ENCODE assay signal across 20 cellular contexts in genomic region chr2:65481961-65482360, GRCh38. TPM values are rescaled to one million over a fixed set of nuclear protein-coding genes. Genes with fewer than 3 reads are reported as not detected.
DNase-seq lines count a peak whose midpoint lies in the region; ATAC-seq, FAIRE-seq and TF ChIP-seq lines count a peak whose summit lies in the region.
"Had no signal": no experiment of that assay in that cellular context is flagged by ENCODE, and none has a peak within 500 bp of the region (broad histone marks: within the 10 kb centered on the region; RNA-seq: fewer than 3 reads in every experiment).

No MANE protein-coding gene starts in this region.

- 97% methylated on average over 2 of the region's 2 CpGs for WGBS in HepG2 (ENCODE audit: low lambda C conversion rate)
- no CpG with 5 or more reads among the region's 2 CpGs for whole genome bisulfite sequencing in right lobe of liver (ENCODE audit: insufficient coverage, low coverage, low lambda C conversion rate, missing lambda C conversion rate)
- WGBS in body of pancreas, 2 donors: 83 to 97% methylated on average over 2 of the region's 2 CpGs

- intact Hi-C loops in HepG2 (cut with micrococcal nuclease; ENCODE audit: unreplicated experiment) (loop anchor here (2.0 kb wide), 1 partner anchor 45 kb away; no protein-coding TSS in a partner anchor), right lobe of liver (cut with DNase I) (no loop called here), OCI-LY7 (cut with micrococcal nuclease; ENCODE audit: unreplicated experiment) (no loop called here), left colon (cut with DNase I, micrococcal nuclease) (no loop called here), body of pancreas (cut with DNase I) (no loop called here)

- ATAC-seq in HepG2 (no peak), right lobe of liver (no peak), left colon (peak; percentile 51), body of pancreas (no peak), HG03342 (IDR thresholded peaks at IDR 0.05; ENCODE audit: unreplicated experiment) (no peak)

- CTCF ChIA-PET in HepG2 (lab: Yijun Ruan, JAX; ENCODE audit: low intra/inter-chr PET ratio, low total read pairs): no interaction called here
- CTCF ChIA-PET in OCI-LY7 (lab: Charles Lee; ENCODE audit: unreplicated experiment): no interaction called here

- no peak for FAIRE-seq in HepG2 (lab: Jason Lieb, UNC)
- FAIRE-seq: G401.6, GM12892, H54 had no signal

- H3K9me3 ChIP-seq in HepG2 (ENCODE audit: low read length) (no peaks in the 10 kb centered on the region), right lobe of liver (no peaks in the 10 kb centered on the region), OCI-LY7 (ENCODE audit: low read length) (no peaks in the 10 kb centered on the region), body of pancreas (no peaks in the 10 kb centered on the region)
- H3K9me3 ChIP-seq: HAP-1 had no signal

- H3K79me2 ChIP-seq in HepG2 (ENCODE audit: insufficient read depth, low read length): no peaks in the 10 kb centered on the region
- no peaks in the 10 kb centered on the region for H3K79me2 ChIP-seq in OCI-LY7 (ENCODE audit: insufficient read depth, low read depth, low read length)

- POLR2A ChIA-PET in HepG2 (lab: Yijun Ruan, JAX): interaction anchor here (2.0 kb wide), 1 partner anchor 46 kb away, joined by 4 read pairs; no protein-coding TSS in a partner anchor
- POLR2A ChIA-PET in OCI-LY7 (lab: Charles Lee): interaction anchor here (0.7 kb wide), 3 partner anchors 42 to 179 kb away, joined by 3 to 5 read pairs (median 3); no protein-coding TSS in a partner anchor

- in situ Hi-C loops in HepG2 (cut with HindIII; ENCODE audit: extremely low pct_ligation_motif_present, low pct_unique_long_range_greater_than_20kb): no loop called here

- H2AFZ ChIP-seq in HepG2 (ENCODE audit: low read length): no peak overlapping the region
- H2AFZ ChIP-seq in OCI-LY7 (ENCODE audit: low read length): 0 out of 2 replicates have a peak overlapping the region, but pooled peaks have one; percentile 26

- no peak for TF ChIP-seq CTCF in HepG2 (CRISPR knock-in tag; IDR thresholded peaks at IDR 0.05)
- no peak for TF ChIP-seq CTCF in right lobe of liver (IDR thresholded peaks at IDR 0.05)
- TF ChIP-seq CTCF in OCI-LY7 (conservative IDR thresholded peaks at IDR 0.05; ENCODE audit: low read length): no peak
- no peak for TF ChIP-seq CTCF in body of pancreas (IDR thresholded peaks at IDR 0.05)

- H4K20me1 ChIP-seq in HepG2 (ENCODE audit: insufficient read depth, low read length) (no peaks in the 10 kb centered on the region), OCI-LY7 (ENCODE audit: insufficient read depth, low read length) (no peaks in the 10 kb centered on the region)

- no peak overlapping the region for H3K9ac ChIP-seq in HepG2 (ENCODE audit: insufficient read depth, low read depth, low read length)

- DNase-seq in HepG2 (ENCODE audit: low spot score) (no peak), right lobe of liver (no peak), OCI-LY7 (ENCODE audit: low spot score) (no peak), left colon (no peak), body of pancreas (no peak)
- DNase-seq in activated CD4-positive, alpha-beta T cell treated with anti-CD3 and anti-CD28 coated beads for 1 hour: no peak
- DNase-seq: 8988T; C1 segment of cervical spinal cord; Calu3; CD4-positive, alpha-beta memory T cell; COR-L47; DMS53; DND-41; GOT3; HFFc6 had no signal

- no peak overlapping the region for H3K4me3 ChIP-seq in HepG2 (replicated peaks in 1 of 3; ENCODE audit: insufficient read depth in 1 of 3, low read depth in 2 of 3, low read length in 3 of 3)
- H3K4me3 ChIP-seq in right lobe of liver: no peak overlapping the region
- H3K4me3 ChIP-seq in OCI-LY7 (ENCODE audit: low read depth, low read length, poor library complexity, severe bottlenecking): no peak overlapping the region
- no peak overlapping the region for H3K4me3 ChIP-seq in body of pancreas
- H3K4me3 ChIP-seq: HAP-1 had no signal

- H3K4me1 ChIP-seq in HepG2 (ENCODE audit: insufficient read depth, low read length): peaks cover 38% of the 10 kb centered on the region
- no peaks in the 10 kb centered on the region for H3K4me1 ChIP-seq in right lobe of liver
- no peaks in the 10 kb centered on the region for H3K4me1 ChIP-seq in OCI-LY7 (ENCODE audit: insufficient read depth, low read length, poor library complexity, severe bottlenecking)
- no peaks in the 10 kb centered on the region for H3K4me1 ChIP-seq in body of pancreas
- H3K4me1 ChIP-seq: HAP-1 had no signal

- no peak overlapping the region for H3K27ac ChIP-seq in HepG2 (ENCODE audit: extremely low read length, insufficient read depth, low read length)
- no peak overlapping the region for H3K27ac ChIP-seq in right lobe of liver
- no peak overlapping the region for H3K27ac ChIP-seq in OCI-LY7 (ENCODE audit: low read depth, low read length, poor library complexity, severe bottlenecking)
- no peak overlapping the region for H3K27ac ChIP-seq in body of pancreas

- H3K36me3 ChIP-seq in HepG2 (replicated peaks in 1 of 2; ENCODE audit: control insufficient read depth in 1 of 2, insufficient read depth in 2 of 2, low read length in 2 of 2): no peaks in the 10 kb centered on the region
- no peaks in the 10 kb centered on the region for H3K36me3 ChIP-seq in right lobe of liver
- H3K36me3 ChIP-seq in OCI-LY7 (ENCODE audit: insufficient read depth, low read length): no peaks in the 10 kb centered on the region
- no peaks in the 10 kb centered on the region for H3K36me3 ChIP-seq in body of pancreas (replicated peaks in 1 of 2; ENCODE audit: insufficient read depth in 1 of 2, low read depth in 2 of 2)
- H3K36me3 ChIP-seq: HAP-1 had no signal

- TF ChIP-seq EP300 in HepG2 (IDR thresholded peaks at IDR 0.05; ENCODE audit: low read depth in 2 of 2, low read length in 2 of 2) (no peak), HepG2 (CRISPR knock-in tag; IDR thresholded peaks at IDR 0.05; ENCODE audit: borderline replicate concordance) (no peak)

- no peak for TF ChIP-seq RAD21 in HepG2 (CRISPR knock-in tag; IDR thresholded peaks at IDR 0.05)

- H3K9me2 ChIP-seq in OCI-LY7 (ENCODE audit: insufficient read depth, low read length): no peaks in the 10 kb centered on the region

- H3K27me3 ChIP-seq in HepG2 (ENCODE audit: control insufficient read depth in 1 of 2, insufficient read depth in 2 of 2, low read length in 2 of 2): no peaks in the 10 kb centered on the region
- no peaks in the 10 kb centered on the region for H3K27me3 ChIP-seq in right lobe of liver
- H3K27me3 ChIP-seq in body of pancreas: no peaks in the 10 kb centered on the region

- no peak for TF ChIP-seq POLR2A in HepG2 (IDR thresholded peaks at IDR 0.05; ENCODE audit: insufficient read depth in 1 of 2, low read depth in 2 of 2, low read length in 2 of 2)
- no peak for TF ChIP-seq POLR2A in right lobe of liver (IDR thresholded peaks at IDR 0.05)
- no peak for TF ChIP-seq POLR2A in body of pancreas (IDR thresholded peaks at IDR 0.05)

- H3K4me2 ChIP-seq in HepG2 (ENCODE audit: low read depth, low read length) (no peak overlapping the region), OCI-LY7 (ENCODE audit: low read length) (no peak overlapping the region)

- BruUV-seq in HepG2 (replicated peaks; lab: Mats Ljungman, UMichigan) (no TSS peak), OCI-LY7 (replicated peaks; lab: Mats Ljungman, UMichigan) (no TSS peak)

TF ChIP-seq in HepG2, 621 proteins besides CTCF, POLR2A, EP300 and RAD21 (continues in another document):
- TF ChIP-seq CEBPB (IDR thresholded peaks at IDR 0.05; ENCODE audit: borderline replicate concordance, low read depth, low read length) (peak; percentile 88), ATF4 (CRISPR knock-in tag; IDR thresholded peaks at IDR 0.05) (peak in 1 of 2 experiments; percentile 49; a peak in 1 of 4 replicates), XRCC5 (optimal IDR thresholded peaks at IDR 0.05; ENCODE audit: low read length) (no peak), ATF7 (IDR thresholded peaks at IDR 0.05) (peak; percentile 79), ATF7 (CRISPR knock-in tag; IDR thresholded peaks at IDR 0.05) (no peak), GPN1 (CRISPR knock-in tag; IDR thresholded peaks at IDR 0.05; ENCODE audit: borderline replicate concordance) (no peak), MIER3 (CRISPR knock-in tag; IDR thresholded peaks at IDR 0.05; ENCODE audit: borderline replicate concordance) (no peak), STAT5B (CRISPR knock-in tag; IDR thresholded peaks at IDR 0.05) (no peak)

RNA-seq across cellular contexts. Expression of gene SPRED2, which starts 49.6 kb away (rescaled TPM):
- total RNA-seq in HepG2 (2016; rRNA removed; fragmentation: Illumina TruSeq; extraction: Trizol) (13.0 and 17.7 TPM in 2 replicates), right lobe of liver (10 to 100 TPM; 11.0 to 22.5 (median 15.2) TPM), OCI-LY7 (2022) (41.9 and 49.1 TPM in 2 replicates), left colon (10 to 100 TPM; 41.5 to 57.0 TPM), body of pancreas (10 to 100 TPM; 16.1 to 16.2 TPM)
- 8.2 and 14.6 TPM in 2 replicates for total RNA-seq in HepG2 (2016; cell fraction: cytosol; rRNA removed; fragmentation: Illumina TruSeq; extraction: Trizol; ENCODE audit: low read depth)
- 13.6 and 15.0 TPM in 2 replicates for total RNA-seq in HepG2 (2016; cell fraction: insoluble cytoplasmic fraction; rRNA removed; fragmentation: Illumina TruSeq; extraction: Trizol)
- 14.7 and 17.3 TPM in 2 replicates for total RNA-seq in HepG2 (2016; cell fraction: membrane; rRNA removed; fragmentation: Illumina TruSeq; extraction: Trizol)
- total RNA-seq in HepG2 (2016; cell fraction: nucleus; rRNA removed; fragmentation: Illumina TruSeq; extraction: Trizol): 17.1 and 21.0 TPM in 2 replicates
- 34.4 and 37.0 TPM in 2 replicates for polyA plus RNA-seq in HepG2 (2011; rRNA removed)
- polyA plus RNA-seq in HepG2 (2011; cell fraction: cytosol; rRNA removed): 35.1 and 36.7 TPM in 2 replicates
- 42.3 and 51.3 TPM in 2 replicates for polyA plus RNA-seq in HepG2 (2011; cell fraction: nucleus; rRNA removed)
- polyA plus RNA-seq in HepG2 (2012): 50.2 and 57.7 TPM in 2 replicates
- polyA plus RNA-seq in HepG2 (2016; cell fraction: cytosol; fragmentation: Illumina TruSeq; extraction: Trizol; ENCODE audit: low read depth): 7.2 and 7.7 TPM in 2 replicates
- 35.3 and 42.4 TPM in 2 replicates for polyA plus RNA-seq in HepG2 (2016; cell fraction: insoluble cytoplasmic fraction; fragmentation: Illumina TruSeq; extraction: Trizol; ENCODE audit: low read depth)
- 18.9 and 19.9 TPM in 2 replicates for polyA plus RNA-seq in HepG2 (2016; cell fraction: membrane; fragmentation: Illumina TruSeq; extraction: Trizol; ENCODE audit: low read depth)
- polyA plus RNA-seq in HepG2 (2016; cell fraction: nucleus; fragmentation: Illumina TruSeq; extraction: Trizol; ENCODE audit: insufficient read depth, low read depth): 39.6 and 40.2 TPM in 2 replicates
- polyA minus RNA-seq in HepG2 (2011; rRNA and poly(A)+ RNA removed; ENCODE audit: low replicate concordance): 4.9 and 74.4 TPM in 2 replicates
- 42.6 and 50.6 TPM in 2 replicates for polyA minus RNA-seq in HepG2 (2011; cell fraction: cytosol; rRNA and poly(A)+ RNA removed)
- polyA minus RNA-seq in HepG2 (2011; cell fraction: nucleus; rRNA and poly(A)+ RNA removed): 36.3 and 43.9 TPM in 2 replicates
- 4.9 and 8.0 TPM in 2 replicates for total RNA-seq in OCI-LY7 (2014; rRNA removed; shearing (Covaris generic))
